29 cellular contexts compared by ENCODE assay signal in genomic region chr11:68707527-68707926, GRCh38. TPM values are rescaled to one million over a fixed set of nuclear protein-coding genes. Genes with fewer than 3 reads are reported as not detected.
"Had no signal": no experiment of that assay in that cellular context is flagged by ENCODE, and none has a peak within 500 bp of the region (broad histone marks: within the 10 kb centered on the region; RNA-seq: fewer than 3 reads in every experiment).

No MANE protein-coding gene starts in this region.

- H3K9me3 ChIP-seq: gastrocnemius medialis, lower lobe of right lung, ovary, psoas muscle, sigmoid colon, stomach, thyroid gland, vagina had no signal

- H3K4me3 Mint-ChIP-seq: dendritic cell treated with granulocyte-macrophage colony-stimulating factor and Interleukin-4, amounts not matched to agents 40 ng/mL and 50 ng/mL, for 4 days; endodermal cell; natural killer cell; neural crest cell; stimulated activated effector memory CD8-positive, alpha-beta T cell treated with anti-CD3 and anti-CD28 coated beads, Interleukin-12 subunit alpha, Interleukin-12 subunit beta, amount 100 ng/mL, for 72 hours had no signal

- H3K4me3 ChIP-seq: gastrocnemius medialis, lower lobe of right lung, ovary, psoas muscle, sigmoid colon, stomach, thyroid gland, vagina had no signal

- H3K27ac ChIP-seq: epithelial cell of prostate, gastrocnemius medialis, lower lobe of right lung, ovary, psoas muscle, sigmoid colon, stomach, thyroid gland, vagina had no signal

- H3K27ac Mint-ChIP-seq: dendritic cell treated with granulocyte-macrophage colony-stimulating factor and Interleukin-4, amounts not matched to agents 40 ng/mL and 50 ng/mL, for 4 days; endodermal cell; natural killer cell; stimulated activated effector memory CD8-positive, alpha-beta T cell treated with anti-CD3 and anti-CD28 coated beads, Interleukin-12 subunit alpha, Interleukin-12 subunit beta, amount 100 ng/mL, for 72 hours had no signal

- H3K4me1 ChIP-seq: gastrocnemius medialis, lower lobe of right lung, psoas muscle, stomach, thyroid gland, vagina had no signal

- H3K27me3 Mint-ChIP-seq: dendritic cell treated with granulocyte-macrophage colony-stimulating factor and Interleukin-4, amounts not matched to agents 40 ng/mL and 50 ng/mL, for 4 days had no signal

- ATAC-seq: esophagus mucosa; gastrocnemius medialis; left ventricle myocardium superior; lower lobe of right lung; natural killer cell; psoas muscle; right cardiac atrium; stimulated activated effector memory CD8-positive, alpha-beta T cell treated with anti-CD3 and anti-CD28 coated beads, Interleukin-12 subunit alpha, Interleukin-12 subunit beta, amount 100 ng/mL, for 72 hours had no signal

- DNase-seq: effector CD8-positive, alpha-beta T cell; endodermal cell; foreskin fibroblast; gastrocnemius medialis; head of caudate nucleus; left ventricle myocardium superior; lower lobe of right lung; natural killer cell; nucleus accumbens; ovary; posterior cingulate gyrus; psoas muscle; right cardiac atrium; sigmoid colon; stimulated activated CD4-positive, alpha-beta T cell treated with anti-CD3 and anti-CD28 coated beads, Interleukin-2, amount 100 ng/mL, for 24 hours; stimulated activated CD4-positive, alpha-beta T cell treated with anti-CD3 and anti-CD28 coated beads, Interleukin-4, amount 100 ng/mL, for 24 hours; stimulated activated naive CD4-positive, alpha-beta T cell treated with Interleukin-2 at 50 U/mL for 16 hours; stomach; thyroid gland; trophoblast cell had no signal

- H3K4me1 Mint-ChIP-seq: natural killer cell; stimulated activated effector memory CD8-positive, alpha-beta T cell treated with anti-CD3 and anti-CD28 coated beads, Interleukin-12 subunit alpha, Interleukin-12 subunit beta, amount 100 ng/mL, for 72 hours had no signal

- H3K36me3 ChIP-seq: gastrocnemius medialis, lower lobe of right lung, ovary, sigmoid colon, stomach, thyroid gland, vagina had no signal

- H3K36me3 Mint-ChIP-seq: natural killer cell; stimulated activated effector memory CD8-positive, alpha-beta T cell treated with anti-CD3 and anti-CD28 coated beads, Interleukin-12 subunit alpha, Interleukin-12 subunit beta, amount 100 ng/mL, for 72 hours had no signal

- H3K9me3 Mint-ChIP-seq: dendritic cell treated with granulocyte-macrophage colony-stimulating factor and Interleukin-4, amounts not matched to agents 40 ng/mL and 50 ng/mL, for 4 days; endodermal cell; natural killer cell; neural crest cell; stimulated activated effector memory CD8-positive, alpha-beta T cell treated with anti-CD3 and anti-CD28 coated beads, Interleukin-12 subunit alpha, Interleukin-12 subunit beta, amount 100 ng/mL, for 72 hours had no signal

- H3K27me3 ChIP-seq: ovary, thyroid gland, vagina had no signal

RNA-seq across cellular contexts. Expression of gene GAL, which starts 23.2 kb away (rescaled TPM):
- total RNA-seq: gastrocnemius medialis, left ventricle myocardium superior, lower lobe of right lung, mononuclear cell, natural killer cell, renal cortical epithelial cell, right cardiac atrium had no signal

RNA-seq across cellular contexts. Expression of gene TESMIN, which starts 43.8 kb away (rescaled TPM):
- total RNA-seq: sigmoid colon, skeletal muscle tissue had no signal
